Comparison of ENCODE assay signal across 23 cellular contexts in the genomic region with DNA sequence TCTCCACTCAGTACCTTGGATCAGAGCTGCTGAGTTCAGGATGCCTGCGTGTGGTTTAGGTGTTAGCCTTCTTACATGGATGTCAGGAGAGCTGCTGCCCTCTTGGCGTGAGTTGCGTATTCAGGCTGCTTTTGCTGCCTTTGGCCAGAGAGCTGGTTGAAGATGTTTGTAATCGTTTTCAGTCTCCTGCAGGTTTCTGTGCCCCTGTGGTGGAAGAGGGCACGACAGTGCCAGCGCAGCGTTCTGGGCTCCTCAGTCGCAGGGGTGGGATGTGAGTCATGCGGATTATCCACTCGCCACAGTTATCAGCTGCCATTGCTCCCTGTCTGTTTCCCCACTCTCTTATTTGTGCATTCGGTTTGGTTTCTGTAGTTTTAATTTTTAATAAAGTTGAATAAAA. TPM values are rescaled to one million over a fixed set of nuclear protein-coding genes. Genes with fewer than 3 reads are reported as not detected.
A peak's percentile ranks its signal among the peaks of the same experiment; 100 is the strongest.
DNase-seq lines count a peak whose midpoint lies in the region; ATAC-seq, FAIRE-seq and TF ChIP-seq lines count a peak whose summit lies in the region.
"Had no signal": no experiment of that assay in that cellular context is flagged by ENCODE, and none has a peak within 500 bp of the region (broad histone marks: within the 10 kb centered on the region; RNA-seq: fewer than 3 reads in every experiment).

No MANE protein-coding gene starts in this region.

- no peak overlapping the region for H3K27ac Mint-ChIP-seq in CD8-positive, alpha-beta memory T cell
- H3K27ac Mint-ChIP-seq: CD14-positive monocyte; CD4-positive, alpha-beta T cell; HFFc6 had no signal

- no peak for FAIRE-seq in K562 (lab: Jason Lieb, UNC)
- FAIRE-seq: A549, H54 had no signal

- no peaks in the 10 kb centered on the region for H3K9me3 ChIP-seq in heart right ventricle
- no peaks in the 10 kb centered on the region for H3K9me3 ChIP-seq in K562 (replicated peaks; ENCODE audit: control insufficient read depth, insufficient read depth, low read depth, low read length)
- no peaks in the 10 kb centered on the region for H3K9me3 ChIP-seq in upper lobe of right lung
- no peaks in the 10 kb centered on the region for H3K9me3 ChIP-seq in CD8-positive, alpha-beta memory T cell (ENCODE audit: low read length)
- H3K9me3 ChIP-seq: A549; BE2C; BLaER1 treated with 17β-estradiol and CSF1 and Interleukin-3, amounts not matched to agents 10 nM and 100 nM; HAP-1 had no signal

- ATAC-seq in heart right ventricle (no peak), K562 (no peak), upper lobe of right lung (no peak), GM18907 (IDR thresholded peaks at IDR 0.05; ENCODE audit: unreplicated experiment) (no peak)

- intact Hi-C loops in cardiac septum (cut with DNase I) (no loop called here), heart right ventricle (cut with DNase I) (no loop called here), K562 (cut with micrococcal nuclease) (no loop called here), upper lobe of right lung (cut with DNase I) (no loop called here)

- H3K4me3 ChIP-seq in heart right ventricle (no peak overlapping the region), K562 (no peak overlapping the region), upper lobe of right lung (no peak overlapping the region)
- no peak overlapping the region for H3K4me3 ChIP-seq in CD8-positive, alpha-beta memory T cell (ENCODE audit: low read length)
- H3K4me3 ChIP-seq: A549; BLaER1 treated with 17β-estradiol and CSF1 and Interleukin-3, amounts not matched to agents 10 nM and 100 nM; HAP-1 had no signal

- no peak overlapping the region for H3K4me3 Mint-ChIP-seq in CD8-positive, alpha-beta memory T cell
- H3K4me3 Mint-ChIP-seq: CD14-positive monocyte; CD4-positive, alpha-beta T cell; HFFc6 had no signal

- H3K27me3 ChIP-seq in heart right ventricle (no peaks in the 10 kb centered on the region), K562 (ENCODE audit: control insufficient read depth in 2 of 2, insufficient read depth in 2 of 2, low read length in 2 of 2) (no peaks in the 10 kb centered on the region), upper lobe of right lung (no peaks in the 10 kb centered on the region)
- H3K27me3 ChIP-seq in CD8-positive, alpha-beta memory T cell (ENCODE audit: insufficient read depth, low read length, poor library complexity, severe bottlenecking), result no peaks in the 10 kb centered on the region
- H3K27me3 ChIP-seq: BE2C had no signal

- H3K27me3 Mint-ChIP-seq in CD8-positive, alpha-beta memory T cell, result no peaks in the 10 kb centered on the region
- H3K27me3 Mint-ChIP-seq: CD4-positive, alpha-beta T cell had no signal

- H3K9ac ChIP-seq in K562 (ENCODE audit: insufficient read depth in 1 of 2, low read depth in 2 of 2, low read length in 2 of 2), result no peak overlapping the region
- H3K9ac ChIP-seq: BLaER1 treated with 17β-estradiol and CSF1 and Interleukin-3, amounts not matched to agents 10 nM and 100 nM had no signal

- no peak overlapping the region for H3K4me2 ChIP-seq in K562 (ENCODE audit: insufficient read depth, low read length)
- H3K4me2 ChIP-seq: A549; BLaER1 treated with 17β-estradiol and CSF1 and Interleukin-3, amounts not matched to agents 10 nM and 100 nM had no signal

- in situ Hi-C loops in K562 (cut with MboI), result no loop called here

- no peak overlapping the region for H3K27ac ChIP-seq in heart right ventricle
- H3K27ac ChIP-seq in K562 (ENCODE audit: extremely low read depth, low read depth, low read length), result no peak overlapping the region
- no peak overlapping the region for H3K27ac ChIP-seq in upper lobe of right lung
- no peak overlapping the region for H3K27ac ChIP-seq in CD8-positive, alpha-beta memory T cell (ENCODE audit: low read depth, low read length)
- H3K27ac ChIP-seq: A549; BLaER1 treated with 17β-estradiol and CSF1 and Interleukin-3, amounts not matched to agents 10 nM and 100 nM had no signal

- H3K4me1 ChIP-seq in heart right ventricle (no peaks in the 10 kb centered on the region), K562 (replicated peaks in 1 of 2; ENCODE audit: control insufficient read depth in 2 of 2, insufficient read depth in 2 of 2, low read length in 2 of 2) (no peaks in the 10 kb centered on the region), upper lobe of right lung (no peaks in the 10 kb centered on the region)
- H3K4me1 ChIP-seq in CD8-positive, alpha-beta memory T cell (ENCODE audit: insufficient read depth, low read length), result no peaks in the 10 kb centered on the region
- H3K4me1 ChIP-seq: A549, BE2C, HAP-1 had no signal

- no peak for TF ChIP-seq CTCF in heart right ventricle (IDR thresholded peaks at IDR 0.05)
- no peak for TF ChIP-seq CTCF in K562 (IDR thresholded peaks at IDR 0.05 in 2 of 3, conservative IDR thresholded peaks at IDR 0.05 in 1 of 3; ENCODE audit: insufficient read depth in 2 of 3, low read depth in 1 of 3, low read length in 3 of 3)
- TF ChIP-seq CTCF in upper lobe of right lung (IDR thresholded peaks at IDR 0.05), result no peak

- H3K4me1 Mint-ChIP-seq in CD8-positive, alpha-beta memory T cell, result peaks cover 12 to 14% (median 14%) of the 10 kb centered on the region in 3 donors
- H3K4me1 Mint-ChIP-seq: CD14-positive monocyte had no signal

- H4K20me1 ChIP-seq in K562 (replicated peaks; ENCODE audit: control insufficient read depth, insufficient read depth, low read length), result no peaks in the 10 kb centered on the region; the same call in 1 of the 2 replicates

- TF ChIP-seq RAD21 in K562 (CRISPR knock-in tag; conservative IDR thresholded peaks at IDR 0.05 in 1 of 2, IDR thresholded peaks at IDR 0.05 in 1 of 2), result no peak

- CTCF ChIA-PET in K562 (lab: Yijun Ruan, JAX; ENCODE audit: low intra/inter-chr PET ratio), result no interaction called here
- CTCF ChIA-PET in CD8-positive, alpha-beta memory T cell (lab: Charles Lee), result interaction anchor here (2.2 kb wide), 1 partner anchor 47 kb away, joined by 7 read pairs; no protein-coding TSS in a partner anchor

- no peaks in the 10 kb centered on the region for H3K79me2 ChIP-seq in K562 (ENCODE audit: control insufficient read depth, insufficient read depth, low read length)

- BruUV-seq in K562 (replicated peaks; lab: Mats Ljungman, UMichigan), result TSS peak; percentile 58

- no peak for TF ChIP-seq EP300 in K562 (IDR thresholded peaks at IDR 0.05; ENCODE audit: low read length)

- DNase-seq in cardiac septum (ENCODE audit: low spot score) (peak; percentile 31), heart right ventricle (no peak), K562 (ENCODE audit: extremely low read depth in 1 of 4, low spot score in 3 of 4) (no peak), upper lobe of right lung (peak; percentile 53)
- DNase-seq in CD8-positive, alpha-beta memory T cell, result no peak
- DNase-seq: 8988T; ACHN; AML-193; BE2C; Calu3; CD4-positive, alpha-beta T cell; COR-L47; DMS53; DMS79 treated with DMSO at 0.1 percent for 48 hours; GF-D8; GOT3; HFFc6 had no signal

- no peak overlapping the region for H2AFZ ChIP-seq in K562 (ENCODE audit: low read depth, low read length)

- TF ChIP-seq POLR2A in K562 (conservative IDR thresholded peaks at IDR 0.05), result no peak

- POLR2A ChIA-PET in K562 (lab: Yijun Ruan, JAX), result interaction anchor here (2.4 to 3.1 kb wide), 2 partner anchors 11 to 24 kb away, joined by 8 to 18 read pairs; partner anchors contain the start of gene MCM2
- POLR2A ChIA-PET in CD8-positive, alpha-beta memory T cell (lab: Charles Lee), result no interaction called here

- no peaks in the 10 kb centered on the region for H3K9me3 Mint-ChIP-seq in CD8-positive, alpha-beta memory T cell
- H3K9me3 Mint-ChIP-seq: CD14-positive monocyte; CD4-positive, alpha-beta T cell; HFFc6 had no signal

- peaks cover 0 to 53% (median 10%) of the 10 kb centered on the region in 9 donors for H3K36me3 ChIP-seq in heart right ventricle
- H3K36me3 ChIP-seq in K562 (ENCODE audit: control insufficient read depth, insufficient read depth, low read length), result peaks cover 51% of the 10 kb centered on the region; the same call in 2 of the 3 replicates
- H3K36me3 ChIP-seq in upper lobe of right lung, result peaks cover 10% of the 10 kb centered on the region
- H3K36me3 ChIP-seq in CD8-positive, alpha-beta memory T cell (ENCODE audit: insufficient read depth, low read length), result no peaks in the 10 kb centered on the region

- peaks cover 6 to 44% (median 11%) of the 10 kb centered on the region in 3 donors for H3K36me3 Mint-ChIP-seq in CD8-positive, alpha-beta memory T cell

- WGBS in heart right ventricle, 2 donors, result 94 to 97% methylated on average over 11 of the region's 11 CpGs
- 91% methylated on average over 11 of the region's 11 CpGs for WGBS in K562 (ENCODE audit: insufficient coverage, low coverage, missing lambda C conversion rate)

- no peaks in the 10 kb centered on the region for H3K9me1 ChIP-seq in K562 (ENCODE audit: control insufficient read depth, insufficient read depth, low read length)

RNA-seq across cellular contexts. Expression of gene PODXL2, which starts 7.0 kb away (rescaled TPM):
- total RNA-seq in cardiac septum (2.2 TPM), heart right ventricle (1 to 10 TPM in 9 of 10 donors, under 1 TPM in 1; 0.42 to 4.0 (median 1.5) TPM), K562 (2014; rRNA removed) (52.5 and 59.1 TPM in 2 replicates), K562 (2014; rRNA removed; fragmentation: Illumina TruSeq; extraction: Trizol) (16.1 TPM in 2 replicates), K562 (2015; rRNA removed; fragmentation: Illumina TruSeq; extraction: Trizol) (21.9 and 22.3 TPM in 2 replicates), K562 (2021) (39.6 and 42.4 TPM in 2 replicates), upper lobe of right lung (3.7 TPM)
- polyA plus RNA-seq in heart right ventricle (1 to 10 TPM in 1 of 2 donors, under 1 TPM in 1; 0.66 to 2.2 TPM), K562 (2011; rRNA removed) (19.2 and 20.3 TPM in 2 replicates), K562 (2014; fragmentation: Illumina TruSeq; extraction: Trizol) (22.1 and 27.7 TPM in 2 replicates), K562 (2014; fragmentation: Nextera tagmentation; extraction: Ambion mirVana) (under 1 TPM; 0.03 to 0.07 TPM), K562 (2014; rRNA removed) (49.0 and 50.3 TPM in 2 replicates)
- total RNA-seq in K562 (2011; cell fraction: chromatin; rRNA removed; ENCODE audit: low replicate concordance), result 17.2 and 34.9 TPM in 2 replicates
- 47.0 and 49.4 TPM in 2 replicates for total RNA-seq in K562 (2011; cell fraction: nucleolus; rRNA removed)
- 23.7 and 31.7 TPM in 2 replicates for total RNA-seq in K562 (2011; cell fraction: nucleoplasm; rRNA removed)
- polyA plus RNA-seq in K562 (2011; cell fraction: cytosol; rRNA removed), result 19.5 and 45.6 TPM in 2 replicates
- polyA plus RNA-seq in K562 (2011; cell fraction: nucleus; rRNA removed), result 22.1 and 37.7 TPM in 2 replicates
- polyA plus RNA-seq in K562 (2012), result 18.9 and 20.5 TPM in 2 replicates
- 12.9 and 14.7 TPM in 2 replicates for polyA minus RNA-seq in K562 (2011; rRNA and poly(A)+ RNA removed)
- 16.8 and 18.6 TPM in 2 replicates for polyA minus RNA-seq in K562 (2011; cell fraction: cytosol; rRNA and poly(A)+ RNA removed)
- 9.6 and 11.8 TPM in 2 replicates for polyA minus RNA-seq in K562 (2011; cell fraction: nucleus; rRNA and poly(A)+ RNA removed)
- 1 to 10 TPM; 1.4 to 1.7 TPM for total RNA-seq in CD8-positive, alpha-beta memory T cell
- polyA plus RNA-seq in CD8-positive, alpha-beta memory T cell, result 4.7 TPM

RNA-seq across cellular contexts. Expression of gene MCM2, which starts 23.8 kb away (rescaled TPM):
- total RNA-seq in cardiac septum (5.5 TPM), heart right ventricle (10 to 100 TPM in 2 of 10 donors, 1 to 10 TPM in 8; 4.1 to 10.9 (median 7.0) TPM), K562 (2014; rRNA removed) (114 and 127 TPM in 2 replicates), K562 (2014; rRNA removed; fragmentation: Illumina TruSeq; extraction: Trizol) (42.8 and 53.3 TPM in 2 replicates), K562 (2015; rRNA removed; fragmentation: Illumina TruSeq; extraction: Trizol) (74.8 and 78.4 TPM in 2 replicates), K562 (2021) (132 and 139 TPM in 2 replicates), upper lobe of right lung (4.8 TPM)
- polyA plus RNA-seq in heart right ventricle (1 to 10 TPM; 1.1 to 3.6 TPM), K562 (2011; rRNA removed) (85.3 and 107 TPM in 2 replicates), K562 (2014; fragmentation: Illumina TruSeq; extraction: Trizol) (67.5 and 83.1 TPM in 2 replicates), K562 (2014; fragmentation: Nextera tagmentation; extraction: Ambion mirVana) (1 to 10 TPM; 5.8 to 5.9 TPM), K562 (2014; rRNA removed) (76.5 and 83.7 TPM in 2 replicates)
- total RNA-seq in K562 (2011; cell fraction: chromatin; rRNA removed; ENCODE audit: low replicate concordance), result 47.8 and 103 TPM in 2 replicates
- 73.3 and 75.2 TPM in 2 replicates for total RNA-seq in K562 (2011; cell fraction: nucleolus; rRNA removed)
- total RNA-seq in K562 (2011; cell fraction: nucleoplasm; rRNA removed), result 58.3 and 58.7 TPM in 2 replicates
- polyA plus RNA-seq in K562 (2011; cell fraction: cytosol; rRNA removed), result 111 and 139 TPM in 2 replicates
- 97.8 and 104 TPM in 2 replicates for polyA plus RNA-seq in K562 (2011; cell fraction: nucleus; rRNA removed)
- polyA plus RNA-seq in K562 (2012), result 69.7 and 85.9 TPM in 2 replicates
- polyA minus RNA-seq in K562 (2011; rRNA and poly(A)+ RNA removed), result 93.0 and 140 TPM in 2 replicates
- 127 and 131 TPM in 2 replicates for polyA minus RNA-seq in K562 (2011; cell fraction: cytosol; rRNA and poly(A)+ RNA removed)
- 35.5 and 49.1 TPM in 2 replicates for polyA minus RNA-seq in K562 (2011; cell fraction: nucleus; rRNA and poly(A)+ RNA removed)
- total RNA-seq in CD8-positive, alpha-beta memory T cell, result 100 to 1,000 TPM; 279 to 288 TPM
- 12.0 TPM for polyA plus RNA-seq in CD8-positive, alpha-beta memory T cell

RNA-seq across cellular contexts. Expression of gene TPRA1, which starts 31.5 kb away (rescaled TPM):
- total RNA-seq in cardiac septum (17.3 TPM), heart right ventricle (10 to 100 TPM; 11.0 to 24.2 (median 16.3) TPM), K562 (2014; rRNA removed) (18.6 and 23.2 TPM in 2 replicates), K562 (2014; rRNA removed; fragmentation: Illumina TruSeq; extraction: Trizol) (3.7 and 7.3 TPM in 2 replicates), K562 (2015; rRNA removed; fragmentation: Illumina TruSeq; extraction: Trizol) (9.2 and 10.3 TPM in 2 replicates), K562 (2021) (19.4 and 21.5 TPM in 2 replicates), upper lobe of right lung (40.6 TPM)
- polyA plus RNA-seq in heart right ventricle (10 to 100 TPM; 19.5 to 26.0 TPM), K562 (2011; rRNA removed) (13.9 and 18.2 TPM in 2 replicates), K562 (2014; fragmentation: Illumina TruSeq; extraction: Trizol) (11.1 and 13.2 TPM in 2 replicates), K562 (2014; fragmentation: Nextera tagmentation; extraction: Ambion mirVana) (1 to 10 TPM in 1 of 2 experiments, under 1 TPM in 1; 0.66 to 1.4 TPM), K562 (2014; rRNA removed) (16.7 and 19.5 TPM in 2 replicates)
- 9.3 and 35.1 TPM in 2 replicates for total RNA-seq in K562 (2011; cell fraction: chromatin; rRNA removed; ENCODE audit: low replicate concordance)
- total RNA-seq in K562 (2011; cell fraction: nucleolus; rRNA removed), result 40.4 and 44.2 TPM in 2 replicates
- 25.4 and 30.3 TPM in 2 replicates for total RNA-seq in K562 (2011; cell fraction: nucleoplasm; rRNA removed)
- polyA plus RNA-seq in K562 (2011; cell fraction: cytosol; rRNA removed), result 26.2 and 45.0 TPM in 2 replicates
- polyA plus RNA-seq in K562 (2011; cell fraction: nucleus; rRNA removed), result 43.6 and 57.3 TPM in 2 replicates
- 14.2 and 17.5 TPM in 2 replicates for polyA plus RNA-seq in K562 (2012)
- polyA minus RNA-seq in K562 (2011; rRNA and poly(A)+ RNA removed), result 7.6 and 11.4 TPM in 2 replicates
- polyA minus RNA-seq in K562 (2011; cell fraction: cytosol; rRNA and poly(A)+ RNA removed), result 9.7 and 14.2 TPM in 2 replicates
- 9.0 and 15.6 TPM in 2 replicates for polyA minus RNA-seq in K562 (2011; cell fraction: nucleus; rRNA and poly(A)+ RNA removed)
- total RNA-seq in CD8-positive, alpha-beta memory T cell, result 10 to 100 TPM; 48.9 to 52.1 TPM
- 30.4 TPM for polyA plus RNA-seq in CD8-positive, alpha-beta memory T cell

RNA-seq across cellular contexts. Expression of gene ABTB1, which starts 50.7 kb away (rescaled TPM):
- total RNA-seq in cardiac septum, result 25.5 TPM
- 10 to 100 TPM; 19.6 to 47.9 (median 23.9) TPM for total RNA-seq in heart right ventricle
- polyA plus RNA-seq in heart right ventricle, result 10 to 100 TPM; 36.0 to 56.3 TPM
- total RNA-seq in K562 (2011; cell fraction: chromatin; rRNA removed; ENCODE audit: low replicate concordance), result 7.7 and 16.8 TPM in 2 replicates
- 13.7 and 16.5 TPM in 2 replicates for total RNA-seq in K562 (2011; cell fraction: nucleolus; rRNA removed)
- total RNA-seq in K562 (2011; cell fraction: nucleoplasm; rRNA removed), result 6.9 and 9.3 TPM in 2 replicates
- total RNA-seq in K562 (2014; rRNA removed), result 0.68 and 1.0 TPM in 2 replicates
- total RNA-seq in K562 (2014; rRNA removed; fragmentation: Illumina TruSeq; extraction: Trizol), result 0.25 and 0.26 TPM in 2 replicates
- 0.29 and 0.30 TPM in 2 replicates for total RNA-seq in K562 (2015; rRNA removed; fragmentation: Illumina TruSeq; extraction: Trizol)
- 1.6 and 1.9 TPM in 2 replicates for total RNA-seq in K562 (2021)
- 1.2 and 1.7 TPM in 2 replicates for polyA plus RNA-seq in K562 (2011; rRNA removed)
- polyA plus RNA-seq in K562 (2011; cell fraction: cytosol; rRNA removed), result 1.3 and 2.5 TPM in 2 replicates
- 14.3 and 22.2 TPM in 2 replicates for polyA plus RNA-seq in K562 (2011; cell fraction: nucleus; rRNA removed)
- polyA plus RNA-seq in K562 (2012), result 1.7 and 6.1 TPM in 2 replicates
- polyA plus RNA-seq in K562 (2014; fragmentation: Illumina TruSeq; extraction: Trizol), result 0.42 and 1.1 TPM in 2 replicates
- polyA plus RNA-seq in K562 (2014; fragmentation: Nextera tagmentation; extraction: Ambion mirVana), result under 1 TPM in 1 of 2 experiments, not detected in 1; 0.04 TPM
- 1.4 and 2.3 TPM in 2 replicates for polyA plus RNA-seq in K562 (2014; rRNA removed)
- 0.60 and 0.95 TPM in 2 replicates for polyA minus RNA-seq in K562 (2011; rRNA and poly(A)+ RNA removed)
- 1.0 and 2.4 TPM in 2 replicates for polyA minus RNA-seq in K562 (2011; cell fraction: cytosol; rRNA and poly(A)+ RNA removed)
- polyA minus RNA-seq in K562 (2011; cell fraction: nucleus; rRNA and poly(A)+ RNA removed), result 4.1 and 5.9 TPM in 2 replicates
- total RNA-seq in upper lobe of right lung, result 47.5 TPM
- 10 to 100 TPM; 21.7 to 23.1 TPM for total RNA-seq in CD8-positive, alpha-beta memory T cell
- polyA plus RNA-seq in CD8-positive, alpha-beta memory T cell, result 64.0 TPM

Comparison
In these comparisons a context has a peak if more than half of its experiments do, and no peak if none do; other contexts are left out.
1. DNase-seq: peak in cardiac septum (single experiment) and upper lobe of right lung (single experiment); none in heart right ventricle (0 of 2), K562 (0 of 4) and CD8-positive, alpha-beta memory T cell (0 of 5).